In genomic region chr2:239309398-239310245, GRCh38 we compare ENCODE assay signal across 10 cellular contexts.
DNase-seq lines count a peak whose midpoint lies in the region; ATAC-seq and TF ChIP-seq lines count a peak whose summit lies in the region.
"Had no signal": no experiment of that assay in that cellular context is flagged by ENCODE, and none has a peak within 500 bp of the region (broad histone marks: within the 10 kb centered on the region; RNA-seq: fewer than 3 reads in every experiment).

No MANE protein-coding gene starts in this region.

- peak overlapping the region; percentile 42 to 63 (median 45) for H3K4me3 ChIP-seq in breast epithelium

- DNase-seq in breast epithelium (ENCODE audit: low spot score in 2 of 2): peak in 1 of 2 donors; percentile 36
- no peak for DNase-seq in MCF 10A (ENCODE audit: unreplicated experiment)
- no peak for DNase-seq in Right ventricle myocardium superior
- DNase-seq in progenitor cell of endocrine pancreas (ENCODE audit: low spot score, unreplicated experiment): no peak
- DNase-seq in activated naive CD8-positive, alpha-beta T cell treated with anti-CD3 and anti-CD28 coated beads, Interleukin-2, amount 50 U/mL, for 24 hours: no peak
- no peak for DNase-seq in HK-2 (ENCODE audit: unreplicated experiment)
- no peak for DNase-seq in activated gamma-delta T cell (lab: John Stamatoyannopoulos, UW)
- DNase-seq in NCI-H128 (lab: John Stamatoyannopoulos, UW; ENCODE audit: unreplicated experiment): no peak
- DNase-seq: NCI-H1048, retina had no signal

- peaks cover 4% of the 10 kb centered on the region in 2 donors for H3K4me1 ChIP-seq in breast epithelium

- TF ChIP-seq POLR2A in breast epithelium (IDR thresholded peaks at IDR 0.05): no peak

- CTCF ChIA-PET in MCF 10A (lab: Yijun Ruan, JAX): interaction anchor here (0.6 to 0.7 kb wide), 2 partner anchors 36 to 66 kb away, joined by 3 read pairs; no protein-coding TSS in a partner anchor

- H3K27ac Mint-ChIP-seq in MCF 10A (ENCODE audit: low read depth, unreplicated experiment) (no peak overlapping the region), progenitor cell of endocrine pancreas (peak overlapping the region; percentile 85)
- H3K27ac Mint-ChIP-seq in activated naive CD8-positive, alpha-beta T cell treated with anti-CD3 and anti-CD28 coated beads, Interleukin-2, amount 50 U/mL, for 24 hours: no peak overlapping the region

- peaks cover 5% of the 10 kb centered on the region for H3K36me3 Mint-ChIP-seq in MCF 10A (ENCODE audit: insufficient read depth, unreplicated experiment)
- peaks cover 7% of the 10 kb centered on the region for H3K36me3 Mint-ChIP-seq in progenitor cell of endocrine pancreas (ENCODE audit: insufficient read depth)
- H3K36me3 Mint-ChIP-seq in activated naive CD8-positive, alpha-beta T cell treated with anti-CD3 and anti-CD28 coated beads, Interleukin-2, amount 50 U/mL, for 24 hours (ENCODE audit: low read depth): peaks cover 5% of the 10 kb centered on the region

- POLR2A ChIA-PET in MCF 10A (lab: Yijun Ruan, JAX): no interaction called here

- ATAC-seq in Right ventricle myocardium superior (ENCODE audit: poor library complexity): peak; percentile 9
- no peak for ATAC-seq in activated naive CD8-positive, alpha-beta T cell treated with anti-CD3 and anti-CD28 coated beads, Interleukin-2, amount 50 U/mL, for 24 hours

- H3K27me3 ChIP-seq in breast epithelium: no peaks in the 10 kb centered on the region

- BruUV-seq in MCF 10A (replicated peaks; lab: Mats Ljungman, UMichigan): no TSS peak

- H3K4me3 Mint-ChIP-seq in MCF 10A (ENCODE audit: unreplicated experiment) (no peak overlapping the region), progenitor cell of endocrine pancreas (ENCODE audit: low read depth) (no peak overlapping the region)
- no peak overlapping the region for H3K4me3 Mint-ChIP-seq in activated naive CD8-positive, alpha-beta T cell treated with anti-CD3 and anti-CD28 coated beads, Interleukin-2, amount 50 U/mL, for 24 hours

- TF ChIP-seq CTCF in breast epithelium (IDR thresholded peaks at IDR 0.05): no peak
- no peak for TF ChIP-seq CTCF in MCF 10A (IDR thresholded peaks at IDR 0.05; ENCODE audit: unreplicated experiment)
- no peak for TF ChIP-seq CTCF in progenitor cell of endocrine pancreas (IDR thresholded peaks at IDR 0.05; ENCODE audit: unreplicated experiment)

- H3K27ac ChIP-seq in breast epithelium: peak overlapping the region; percentile 37 to 68

- H3K4me1 Mint-ChIP-seq in MCF 10A (ENCODE audit: insufficient read depth, unreplicated experiment) (no peaks in the 10 kb centered on the region), progenitor cell of endocrine pancreas (ENCODE audit: low read depth) (peaks cover 11% of the 10 kb centered on the region)
- peaks cover 4% of the 10 kb centered on the region for H3K4me1 Mint-ChIP-seq in activated naive CD8-positive, alpha-beta T cell treated with anti-CD3 and anti-CD28 coated beads, Interleukin-2, amount 50 U/mL, for 24 hours

- H3K9me3 Mint-ChIP-seq in MCF 10A (ENCODE audit: unreplicated experiment): no peaks in the 10 kb centered on the region
- peaks cover 8% of the 10 kb centered on the region for H3K9me3 Mint-ChIP-seq in progenitor cell of endocrine pancreas (ENCODE audit: low read depth)
- no peaks in the 10 kb centered on the region for H3K9me3 Mint-ChIP-seq in activated naive CD8-positive, alpha-beta T cell treated with anti-CD3 and anti-CD28 coated beads, Interleukin-2, amount 50 U/mL, for 24 hours

- intact Hi-C loops in breast epithelium (cut with DNase I; ENCODE audit: low total_unique reads) (no loop called here), MCF 10A (cut with micrococcal nuclease) (no loop called here), Right ventricle myocardium superior (cut with DNase I) (loop anchor here (5.0 kb wide), 1 partner anchor 83 kb away; no protein-coding TSS in a partner anchor)

- H3K36me3 ChIP-seq in breast epithelium: no peaks in the 10 kb centered on the region

- no peaks in the 10 kb centered on the region for H3K9me3 ChIP-seq in breast epithelium

- H3K27me3 Mint-ChIP-seq in MCF 10A (ENCODE audit: insufficient read depth, unreplicated experiment) (no peaks in the 10 kb centered on the region), progenitor cell of endocrine pancreas (no peaks in the 10 kb centered on the region)
- no peaks in the 10 kb centered on the region for H3K27me3 Mint-ChIP-seq in activated naive CD8-positive, alpha-beta T cell treated with anti-CD3 and anti-CD28 coated beads, Interleukin-2, amount 50 U/mL, for 24 hours
